In genomic region chr7:74165867-74166593, GRCh38 we compare ENCODE assay signal across 28 cellular contexts.
"Had no signal": no experiment of that assay in that cellular context is flagged by ENCODE, and none has a peak within 500 bp of the region (broad histone marks: within the 10 kb centered on the region; RNA-seq: fewer than 3 reads in every experiment).

No MANE protein-coding gene starts in this region.

- ATAC-seq: activated CD4-positive, alpha-beta T cell treated with anti-CD3 and anti-CD28 coated beads for 36 hours; activated CD8-positive, alpha-beta memory T cell treated with anti-CD3 and anti-CD28 coated beads, Interleukin-2, amount 10 ng/mL, durations not matched to agents 7 days and 5 days; activated CD8-positive, alpha-beta T cell treated with anti-CD3 and anti-CD28 coated beads, Interleukin-2, amount 10 ng/mL, durations not matched to agents 7 days and 5 days; activated naive CD8-positive, alpha-beta T cell treated with anti-CD3 and anti-CD28 coated beads, Interleukin-2, amount 50 U/mL, for 24 hours; effector memory CD8-positive, alpha-beta T cell; foreskin keratinocyte; gastrocnemius medialis had no signal

- H3K27me3 ChIP-seq: esophagus muscularis mucosa, foreskin keratinocyte, gastrocnemius medialis had no signal

- H3K4me1 ChIP-seq: foreskin keratinocyte had no signal

- H3K4me3 ChIP-seq: esophagus muscularis mucosa, gastrocnemius medialis had no signal

- DNase-seq: activated CD4-positive, alpha-beta memory T cell treated with anti-CD3 and anti-CD28 coated beads for 36 hours; activated CD4-positive, alpha-beta T cell treated with anti-CD3 and anti-CD28 coated beads for 36 hours; activated CD4-positive, alpha-beta T cell treated with anti-CD3 and anti-CD28 coated beads, Interleukin-2, amount 10 ng/mL, durations not matched to agents 24 days and 14 days; activated CD4-positive, CD25-positive, alpha-beta regulatory T cell; activated CD4-positive, CD25-positive, alpha-beta regulatory T cell treated with anti-CD3 and anti-CD28 coated beads, Interleukin-2, amount 50 U/mL, for 72 hours; activated CD8-positive, alpha-beta memory T cell treated with anti-CD3 and anti-CD28 coated beads, Interleukin-2, amount 10 ng/mL, durations not matched to agents 7 days and 5 days; activated CD8-positive, alpha-beta memory T cell treated with anti-CD3 and anti-CD28 coated beads, Interleukin-2, amount 50 U/mL, for 4 hours; activated CD8-positive, alpha-beta T cell treated with anti-CD3 and anti-CD28 coated beads, Interleukin-2, amount 10 ng/mL, durations not matched to agents 7 days and 5 days; activated effector memory CD4-positive, alpha-beta T cell treated with anti-CD3 and anti-CD28 coated beads, Interleukin-2, amount 50 U/mL, for 16 hours; activated naive CD4-positive, alpha-beta T cell treated with anti-CD3 and anti-CD28 coated beads for 36 hours; activated naive CD8-positive, alpha-beta T cell treated with anti-CD3 and anti-CD28 coated beads for 36 hours; activated naive CD8-positive, alpha-beta T cell treated with anti-CD3 and anti-CD28 coated beads, Interleukin-2, amount 50 U/mL, for 24 hours; activated T-cell treated with anti-CD3 and anti-CD28 coated beads, Interleukin-2, amount 50 U/mL, for 1 hour; activated T-cell treated with anti-CD3 and anti-CD28 coated beads, Interleukin-2, amount 50 U/mL, for 48 hours; anterior cingulate cortex; caudate nucleus; cortex of kidney; dermis blood vessel endothelial cell; effector CD4-positive, alpha-beta T cell; effector memory CD8-positive, alpha-beta T cell; erythroblast; foreskin keratinocyte; gastrocnemius medialis; glutamatergic neuron; T-helper 2 cell had no signal

- H3K27ac ChIP-seq: foreskin keratinocyte, gastrocnemius medialis had no signal

- H3K9me3 ChIP-seq: esophagus muscularis mucosa, gastrocnemius medialis had no signal

- FAIRE-seq: astrocyte, colon had no signal

- H3K36me3 ChIP-seq: esophagus muscularis mucosa, gastrocnemius medialis had no signal
